Comparison of ENCODE assay signal across 20 cellular contexts in the genomic region with DNA sequence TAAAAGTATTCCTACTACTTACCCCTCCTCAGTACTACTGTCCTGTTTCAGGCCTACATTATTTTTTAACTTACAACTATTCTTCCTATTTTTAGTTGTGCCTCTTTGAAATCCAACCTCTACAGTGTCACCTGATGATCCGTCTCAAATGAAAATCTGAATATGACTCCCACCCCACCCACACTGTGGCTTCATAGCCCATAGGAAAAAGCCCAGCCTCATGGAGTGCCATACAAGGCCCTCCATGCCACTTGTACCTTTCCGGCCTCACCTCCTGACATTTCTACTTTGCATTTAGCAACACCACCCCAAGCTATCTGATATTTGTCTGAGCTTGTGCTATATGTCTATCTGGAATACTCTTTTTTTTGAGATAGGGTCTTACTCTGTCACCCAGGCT.
"Had no signal": no experiment of that assay in that cellular context is flagged by ENCODE, and none has a peak within 500 bp of the region (broad histone marks: within the 10 kb centered on the region; RNA-seq: fewer than 3 reads in every experiment).

No MANE protein-coding gene starts in this region.

- H3K27me3 Mint-ChIP-seq: activated CD4-positive, alpha-beta T cell treated with anti-CD3 and anti-CD28 coated beads, Interleukin-2, amount 10 ng/mL, durations not matched to agents 24 days and 14 days; naive thymus-derived CD4-positive, alpha-beta T cell; stimulated activated naive B cell treated with anti-CD40 and anti-IgM and Interleukin-4, amounts not matched to agents 10 μg/mL and 1 μg/mL and 100 μg/mL, for 72 hours had no signal

- ATAC-seq: gastrocnemius medialis; heart right ventricle; naive thymus-derived CD4-positive, alpha-beta T cell; stimulated activated naive B cell treated with anti-CD40 and anti-IgM and Interleukin-4, amounts not matched to agents 10 μg/mL and 1 μg/mL and 100 μg/mL, for 72 hours had no signal

- H3K4me3 Mint-ChIP-seq: activated CD4-positive, alpha-beta T cell treated with anti-CD3 and anti-CD28 coated beads, Interleukin-2, amount 10 ng/mL, durations not matched to agents 24 days and 14 days; naive thymus-derived CD4-positive, alpha-beta T cell; stimulated activated naive B cell treated with anti-CD40 and anti-IgM and Interleukin-4, amounts not matched to agents 10 μg/mL and 1 μg/mL and 100 μg/mL, for 72 hours; T-helper 2 cell treated with Interferon-gamma antibody and Interleukin-4, amounts not matched to agents 5 μg/mL and 100 μg/mL, for 36 hours had no signal

- H3K9me3 Mint-ChIP-seq: activated CD4-positive, alpha-beta T cell treated with anti-CD3 and anti-CD28 coated beads, Interleukin-2, amount 10 ng/mL, durations not matched to agents 24 days and 14 days; stimulated activated naive B cell treated with anti-CD40 and anti-IgM and Interleukin-4, amounts not matched to agents 10 μg/mL and 1 μg/mL and 100 μg/mL, for 72 hours; T-helper 2 cell treated with Interferon-gamma antibody and Interleukin-4, amounts not matched to agents 5 μg/mL and 100 μg/mL, for 36 hours had no signal

- H3K4me1 ChIP-seq: adrenal gland, gastrocnemius medialis, vagina had no signal

- H3K27ac ChIP-seq: adrenal gland, dorsolateral prefrontal cortex, gastrocnemius medialis, tibial nerve, vagina had no signal

- H3K36me3 ChIP-seq: gastrocnemius medialis, vagina had no signal

- H3K27me3 ChIP-seq: adrenal gland, dorsolateral prefrontal cortex, gastrocnemius medialis, heart right ventricle, tibial nerve, vagina had no signal

- H3K9me3 ChIP-seq: adrenal gland, gastrocnemius medialis, heart right ventricle, tibial nerve, vagina had no signal

- DNase-seq: activated CD4-positive, alpha-beta T cell treated with anti-CD3 and anti-CD28 coated beads, Interleukin-2, amount 10 ng/mL, durations not matched to agents 24 days and 14 days; activated CD4-positive, CD25-positive, alpha-beta regulatory T cell; activated gamma-delta T cell treated with Interleukin-2 at 50 U/mL for 16 hours; activated T-cell treated with anti-CD3 and anti-CD28 coated beads, Interleukin-2, amount 50 U/mL, for 1 hour; adrenal gland; dorsolateral prefrontal cortex; erythroblast; gastrocnemius medialis; heart right ventricle; left cardiac atrium; naive thymus-derived CD4-positive, alpha-beta T cell; nucleus accumbens; posterior cingulate gyrus; retina; stimulated activated naive B cell treated with anti-CD40 and anti-IgM and Interleukin-4, amounts not matched to agents 10 μg/mL and 1 μg/mL and 100 μg/mL, for 72 hours; substantia nigra had no signal

- H3K4me3 ChIP-seq: adrenal gland, dorsolateral prefrontal cortex, gastrocnemius medialis, heart right ventricle, lung, tibial nerve, vagina had no signal

- H3K27ac Mint-ChIP-seq: stimulated activated naive B cell treated with anti-CD40 and anti-IgM and Interleukin-4, amounts not matched to agents 10 μg/mL and 1 μg/mL and 100 μg/mL, for 72 hours; T-helper 2 cell treated with Interferon-gamma antibody and Interleukin-4, amounts not matched to agents 5 μg/mL and 100 μg/mL, for 36 hours had no signal
